Comparison of ENCODE assay signal across 22 cellular contexts in genomic region chr17:41920580-41920955, GRCh38. TPM values are rescaled to one million over a fixed set of nuclear protein-coding genes. Genes with fewer than 3 reads are reported as not detected.
DNase-seq lines count a peak whose midpoint lies in the region; ATAC-seq, FAIRE-seq and TF ChIP-seq lines count a peak whose summit lies in the region.
"Had no signal": no experiment of that assay in that cellular context is flagged by ENCODE, and none has a peak within 500 bp of the region (broad histone marks: within the 10 kb centered on the region; RNA-seq: fewer than 3 reads in every experiment).

No MANE protein-coding gene starts in this region.

- H3K27ac Mint-ChIP-seq in neural progenitor cell, result no peak overlapping the region
- H3K27ac Mint-ChIP-seq: T-cell had no signal

- no peak overlapping the region for H2BK15ac ChIP-seq in H1 (ENCODE audit: low read length)

- H3K79me1 ChIP-seq in H1 (ENCODE audit: low read depth, low read length), result peaks cover 5% of the 10 kb centered on the region; the same call in 1 of the 2 replicates

- peaks cover 35% of the 10 kb centered on the region for H3K4me1 Mint-ChIP-seq in neural progenitor cell

- H3K4me2 ChIP-seq in BLaER1 treated with 17β-estradiol and CSF1 and Interleukin-3, amounts not matched to agents 10 nM and 100 nM, result peak overlapping the region in 7 of 11 experiments; percentile 42 to 95 (median 86); a peak in 9 of 22 replicates
- H3K4me2 ChIP-seq in Karpas-422 (ENCODE audit: low read depth, low read length, poor library complexity, severe bottlenecking) (no peak overlapping the region), H1 (ENCODE audit: insufficient read depth in 1 of 2, low read depth in 2 of 2, low read length in 2 of 2) (peak overlapping the region in 1 of 2 experiments; percentile 97; a peak in 1 of 4 replicates), neural progenitor cell (peak overlapping the region; percentile 76)

- no peak for TF ChIP-seq RAD21 in H1 (IDR thresholded peaks at IDR 0.05 in 1 of 2, conservative IDR thresholded peaks at IDR 0.05 in 1 of 2; ENCODE audit: low read depth in 2 of 2, low read length in 2 of 2)

- H2BK120ac ChIP-seq in H1 (replicated peaks; ENCODE audit: low read depth, low read length), result no peak overlapping the region

- H3K56ac ChIP-seq in H1 (replicated peaks; ENCODE audit: insufficient read length, low read depth, low read length), result no peak overlapping the region

- TF ChIP-seq CTCF in H1 (IDR thresholded peaks at IDR 0.05; ENCODE audit: control extremely low read depth in 1 of 3, insufficient read depth in 1 of 3, low read depth in 1 of 3, low read length in 3 of 3) (no peak), neural progenitor cell (IDR thresholded peaks at IDR 0.05) (no peak)

- H3K79me2 ChIP-seq in Karpas-422 (ENCODE audit: low read length), result peaks cover 33% of the 10 kb centered on the region
- H3K79me2 ChIP-seq in H1 (ENCODE audit: control insufficient read depth in 1 of 2, insufficient read depth in 2 of 2, low read length in 2 of 2), result peaks cover 18 to 31% of the 10 kb centered on the region in 2 experiments
- peaks cover 32% of the 10 kb centered on the region for H3K79me2 ChIP-seq in neural progenitor cell (ENCODE audit: low read depth)

- no peak overlapping the region for H3K4me3 Mint-ChIP-seq in neural progenitor cell

- no peaks in the 10 kb centered on the region for H3K9me3 ChIP-seq in BLaER1 treated with 17β-estradiol and CSF1 and Interleukin-3, amounts not matched to agents 10 nM and 100 nM (replicated peaks in 1 of 11)
- H3K9me3 ChIP-seq in Karpas-422 (ENCODE audit: low read length) (no peaks in the 10 kb centered on the region), H1 (ENCODE audit: insufficient read depth in 2 of 2, low read depth in 1 of 2, low read length in 1 of 2) (no peaks in the 10 kb centered on the region), neural progenitor cell (ENCODE audit: low read depth) (no peaks in the 10 kb centered on the region)
- H3K9me3 ChIP-seq: MG63 had no signal

- DNase-seq in Karpas-422 (no peak), H1 (ENCODE audit: low read depth in 1 of 2, low spot score in 2 of 2) (no peak), neural progenitor cell (ENCODE audit: low spot score) (no peak), A172 (ENCODE audit: low spot score) (no peak)
- DNase-seq: ACHN; Kasumi-1; NCI-H1048; NCI-H1436 treated with DMSO at 0.1 percent for 48 hours; NCI-H2029; NCI-H748 treated with DMSO at 0.1 percent for 48 hours; NK-92 treated with Interleukin-12 subunit alpha and Interleukin-12 subunit beta, amount 100 ng/mL, for 24 hours; SHP77 treated with DMSO at 0.1 percent for 48 hours; T-cell had no signal

- no peak for TF ChIP-seq EP300 in H1 (IDR thresholded peaks at IDR 0.05; ENCODE audit: borderline replicate concordance in 1 of 2, low read depth in 2 of 2, low read length in 2 of 2)

- H3K4me1 ChIP-seq in BLaER1 treated with 17β-estradiol and CSF1 and Interleukin-3, amounts not matched to agents 10 nM and 100 nM, result peaks cover 32 to 80% (median 74%) of the 10 kb centered on the region in 10 experiments
- peaks cover 47% of the 10 kb centered on the region for H3K4me1 ChIP-seq in Karpas-422 (ENCODE audit: low read length)
- peaks cover 12 to 24% (median 19%) of the 10 kb centered on the region in 4 experiments for H3K4me1 ChIP-seq in H1 (replicated peaks in 1 of 4; ENCODE audit: control insufficient read depth in 3 of 4, insufficient read depth in 4 of 4, low read length in 3 of 4)
- H3K4me1 ChIP-seq in neural progenitor cell, result peaks cover 30% of the 10 kb centered on the region

- no peak for FAIRE-seq in H1 (lab: Jason Lieb, UNC)
- FAIRE-seq: G401.6, H54, HTR-8/SVneo had no signal

- WGBS in H1 (ENCODE audit: extremely low coverage in 1 of 2, insufficient coverage in 1 of 2, insufficient read length in 1 of 2, insufficient replicate concordance in 2 of 2, low coverage in 1 of 2, low lambda C conversion rate in 2 of 2, missing lambda C conversion rate in 1 of 2), 2 experiments, result 86% methylated on average over 5 of the region's 5 CpGs; no CpG with 5 or more reads in 1 of the 2 experiments

- H2BK5ac ChIP-seq in H1 (ENCODE audit: low read depth, low read length), result peak overlapping the region; percentile 98; the same call in 1 of the 2 replicates

- H3K27ac ChIP-seq in BLaER1 treated with 17β-estradiol and CSF1 and Interleukin-3, amounts not matched to agents 10 nM and 100 nM, result no peak overlapping the region; a peak in 1 of 22 replicates
- H3K27ac ChIP-seq in Karpas-422 (ENCODE audit: low read length) (0 out of 2 replicates have a peak overlapping the region, but pooled peaks have one; percentile 85), H1 (ENCODE audit: low read depth, low read length) (no peak overlapping the region), neural progenitor cell (no peak overlapping the region)

- no peak overlapping the region for H4K8ac ChIP-seq in H1 (ENCODE audit: extremely low read depth, insufficient read depth, low read length)

- H3K9me3 Mint-ChIP-seq in neural progenitor cell, result no peaks in the 10 kb centered on the region
- H3K9me3 Mint-ChIP-seq: IgD-negative memory B cell, T-cell had no signal

- H4K5ac ChIP-seq in H1 (ENCODE audit: insufficient read length, low read depth, low read length), result no peak overlapping the region

- H3K9me2 ChIP-seq in Karpas-422 (replicated peaks; ENCODE audit: insufficient read depth, low read length), result no peaks in the 10 kb centered on the region

- H2AK5ac ChIP-seq in H1 (ENCODE audit: low read depth, low read length), result no peak overlapping the region

- H2AFZ ChIP-seq in Karpas-422 (ENCODE audit: low read length), result no peak overlapping the region
- no peak overlapping the region for H2AFZ ChIP-seq in H1 (ENCODE audit: low read length)
- no peak overlapping the region for H2AFZ ChIP-seq in neural progenitor cell (replicated peaks)

- no peaks in the 10 kb centered on the region for H3K27me3 ChIP-seq in BLaER1 treated with 17β-estradiol and CSF1 and Interleukin-3, amounts not matched to agents 10 nM and 100 nM
- no peaks in the 10 kb centered on the region for H3K27me3 ChIP-seq in Karpas-422 (ENCODE audit: low read length)
- H3K27me3 ChIP-seq in H1 (replicated peaks in 1 of 4; ENCODE audit: control insufficient read depth in 3 of 4, extremely low read depth in 1 of 4, insufficient read depth in 3 of 4, low read length in 3 of 4), result no peaks in the 10 kb centered on the region
- H3K27me3 ChIP-seq in neural progenitor cell, result no peaks in the 10 kb centered on the region
- H3K27me3 ChIP-seq: MG63 had no signal

- ATAC-seq in HG03045 (IDR thresholded peaks at IDR 0.05; ENCODE audit: unreplicated experiment), result no peak
- ATAC-seq in GM18868 (IDR thresholded peaks at IDR 0.05; ENCODE audit: unreplicated experiment), result no peak
- ATAC-seq: SK-N-SH treated with all-trans-retinoic acid at 6 μM for 48 hours, T-cell had no signal

- peaks cover 22% of the 10 kb centered on the region for H3F3A ChIP-seq in neural progenitor cell (ENCODE audit: low read depth)

- H3K14ac ChIP-seq in H1 (ENCODE audit: insufficient read length), result no peak overlapping the region

- no peak overlapping the region for H3K4me3 ChIP-seq in BLaER1 treated with 17β-estradiol and CSF1 and Interleukin-3, amounts not matched to agents 10 nM and 100 nM
- no peak overlapping the region for H3K4me3 ChIP-seq in Karpas-422 (ENCODE audit: low read length)
- H3K4me3 ChIP-seq in H1 (ENCODE audit: extremely low read depth in 1 of 4, insufficient read depth in 2 of 4, low read depth in 3 of 4, low read length in 4 of 4), result no peak overlapping the region
- H3K4me3 ChIP-seq in neural progenitor cell, result no peak overlapping the region
- H3K4me3 ChIP-seq: MG63 had no signal

- TF ChIP-seq POLR2A in H1 (IDR thresholded peaks at IDR 0.05; ENCODE audit: control extremely low read depth in 1 of 2, low read depth in 2 of 2, low read length in 2 of 2), result no peak

- H2BK12ac ChIP-seq in H1 (ENCODE audit: low read depth, low read length), result 0 out of 2 replicates have a peak overlapping the region, but pooled peaks have one; percentile 17

- H4K20me1 ChIP-seq in BLaER1 treated with 17β-estradiol and CSF1 and Interleukin-3, amounts not matched to agents 10 nM and 100 nM, result peaks cover 11 to 30% (median 27%) of the 10 kb centered on the region in 11 experiments; a peak in 21 of 22 replicates
- H4K20me1 ChIP-seq in Karpas-422 (ENCODE audit: insufficient read depth, low read depth, low read length) (peaks cover 27% of the 10 kb centered on the region), H1 (replicated peaks in 1 of 2; ENCODE audit: control insufficient read depth in 1 of 2, insufficient read depth in 2 of 2, low read length in 2 of 2) (peaks cover 13 to 17% of the 10 kb centered on the region in 2 experiments), neural progenitor cell (ENCODE audit: low read depth) (peaks cover 27% of the 10 kb centered on the region)

- no peaks in the 10 kb centered on the region for H3K27me3 Mint-ChIP-seq in neural progenitor cell (ENCODE audit: insufficient read depth, low read depth)
- H3K27me3 Mint-ChIP-seq: IgD-negative memory B cell, T-cell had no signal

- H3K18ac ChIP-seq in H1 (ENCODE audit: extremely low read depth, low read length), result no peak overlapping the region

- H3K23ac ChIP-seq in H1 (ENCODE audit: insufficient read length), result no peak overlapping the region

- no peak overlapping the region for H4K91ac ChIP-seq in H1 (replicated peaks; ENCODE audit: insufficient read length, low read length)

- H3K4ac ChIP-seq in H1 (replicated peaks; ENCODE audit: insufficient read length, low read depth, low read length), result no peak overlapping the region

- CTCF ChIA-PET in H1 (lab: Charles Lee; ENCODE audit: partially characterized antibody), result interaction anchor here (0.6 to 16.0 kb wide), 3 partner anchors 8 to 42 kb away, joined by 3 to 205 read pairs (median 8); partner anchors contain the start of genes CNP and ODAD4

- H3K9ac ChIP-seq in BLaER1 treated with 17β-estradiol and CSF1 and Interleukin-3, amounts not matched to agents 10 nM and 100 nM, result no peak overlapping the region
- H3K9ac ChIP-seq in Karpas-422 (ENCODE audit: low read length) (no peak overlapping the region), H1 (replicated peaks in 1 of 4; ENCODE audit: extremely low read depth in 1 of 4, low read depth in 3 of 4, low read length in 3 of 4) (no peak overlapping the region), neural progenitor cell (no peak overlapping the region)

- H2BK20ac ChIP-seq in H1 (ENCODE audit: low read length), result no peak overlapping the region; the same call in 1 of the 2 replicates

- H3K36me3 ChIP-seq in BLaER1 treated with 17β-estradiol and CSF1 and Interleukin-3, amounts not matched to agents 10 nM and 100 nM, result peaks cover 0 to 14% (median 9%) of the 10 kb centered on the region in 11 experiments; a peak in 13 of 22 replicates
- H3K36me3 ChIP-seq in Karpas-422 (ENCODE audit: insufficient read depth, low read length) (peaks cover 4% of the 10 kb centered on the region; the same call in 1 of the 2 replicates), H1 (ENCODE audit: control insufficient read depth in 2 of 4, insufficient read depth in 4 of 4, low read length in 3 of 4) (no peaks in the 10 kb centered on the region), neural progenitor cell (no peaks in the 10 kb centered on the region)

- no peaks in the 10 kb centered on the region for H3K36me3 Mint-ChIP-seq in neural progenitor cell
- H3K36me3 Mint-ChIP-seq: IgD-negative memory B cell, T-cell had no signal

- POLR2A ChIA-PET in H1 (lab: Charles Lee; ENCODE audit: partially characterized antibody), result interaction anchor here (1.5 to 8.2 kb wide), 3 partner anchors 10 to 37 kb away, joined by 6 to 67 read pairs (median 64); partner anchors contain the start of gene ODAD4

- peaks cover 14% of the 10 kb centered on the region for H3K23me2 ChIP-seq in H1 (ENCODE audit: low read depth, low read length)

RNA-seq across cellular contexts. Expression of gene ACLY, which starts 1.8 kb away (rescaled TPM):
- total RNA-seq in Karpas-422 (2014; rRNA removed; shearing (Covaris generic); ENCODE audit: low replicate concordance), result 173 and 212 TPM in 2 replicates
- total RNA-seq in H1 (2021; fragmentation: NEBNext Ultra II Directional; extraction: Animal tissue kit (Norgen Biotek cat#: 25700)), result 388 and 393 TPM in 2 replicates
- polyA plus RNA-seq in H1 (2011; rRNA removed), result 167 and 238 TPM in 2 replicates
- polyA plus RNA-seq in H1 (2011; cell fraction: cytosol; rRNA removed), result 218 TPM
- polyA plus RNA-seq in H1 (2011; cell fraction: nucleus; rRNA removed), result 329 TPM
- 230 to 256 TPM (median 237 TPM) in 4 replicates for polyA plus RNA-seq in H1 (2012, experiment 1 of 2)
- polyA plus RNA-seq in H1 (2012, experiment 2 of 2), result 78.0 TPM
- 179 TPM for polyA plus RNA-seq in H1 (2013, experiment 1 of 2)
- polyA plus RNA-seq in H1 (2013, experiment 2 of 2), result 170 TPM
- polyA minus RNA-seq in H1 (2011; rRNA and poly(A)+ RNA removed), result 586 and 598 TPM in 2 replicates
- polyA minus RNA-seq in H1 (2011; cell fraction: cytosol; rRNA and poly(A)+ RNA removed), result 393 TPM
- 179 TPM for polyA minus RNA-seq in H1 (2011; cell fraction: nucleus; rRNA and poly(A)+ RNA removed)
- total RNA-seq in neural progenitor cell (ENCODE audit: low replicate concordance), result 221 and 273 TPM in 2 replicates
- total RNA-seq in A172 (2014; rRNA removed; shearing (Covaris generic)), result 212 and 231 TPM in 2 replicates

RNA-seq across cellular contexts. Expression of gene ODAD4, which starts 9.8 kb away (rescaled TPM):
- total RNA-seq in Karpas-422 (2014; rRNA removed; shearing (Covaris generic); ENCODE audit: low replicate concordance), result 0.67 and 1.0 TPM in 2 replicates
- total RNA-seq in H1 (2021; fragmentation: NEBNext Ultra II Directional; extraction: Animal tissue kit (Norgen Biotek cat#: 25700)), result 1.3 TPM in 2 replicates
- polyA plus RNA-seq in H1 (2011; rRNA removed), result 0.41 and 0.48 TPM in 2 replicates
- 1.2 TPM for polyA plus RNA-seq in H1 (2011; cell fraction: cytosol; rRNA removed)
- polyA plus RNA-seq in H1 (2011; cell fraction: nucleus; rRNA removed), result 1.1 TPM
- polyA plus RNA-seq in H1 (2012, experiment 1 of 2), result 1.3 to 1.6 TPM (median 1.5 TPM) in 4 replicates
- 0.42 TPM for polyA plus RNA-seq in H1 (2012, experiment 2 of 2)
- 1.1 TPM for polyA plus RNA-seq in H1 (2013, experiment 1 of 2)
- 0.87 TPM for polyA plus RNA-seq in H1 (2013, experiment 2 of 2)
- 1.5 and 2.0 TPM in 2 replicates for polyA minus RNA-seq in H1 (2011; rRNA and poly(A)+ RNA removed)
- polyA minus RNA-seq in H1 (2011; cell fraction: cytosol; rRNA and poly(A)+ RNA removed), result 0.95 TPM
- polyA minus RNA-seq in H1 (2011; cell fraction: nucleus; rRNA and poly(A)+ RNA removed), result 2.6 TPM
- 4.1 and 4.6 TPM in 2 replicates for total RNA-seq in neural progenitor cell (ENCODE audit: low replicate concordance)
- 1.8 and 2.2 TPM in 2 replicates for total RNA-seq in A172 (2014; rRNA removed; shearing (Covaris generic))

RNA-seq across cellular contexts. Expression of gene CNP, which starts 46.0 kb away (rescaled TPM):
- 41.3 and 79.1 TPM in 2 replicates for total RNA-seq in Karpas-422 (2014; rRNA removed; shearing (Covaris generic); ENCODE audit: low replicate concordance)
- 60.6 and 64.2 TPM in 2 replicates for total RNA-seq in H1 (2021; fragmentation: NEBNext Ultra II Directional; extraction: Animal tissue kit (Norgen Biotek cat#: 25700))
- 21.9 and 43.3 TPM in 2 replicates for polyA plus RNA-seq in H1 (2011; rRNA removed)
- 31.8 TPM for polyA plus RNA-seq in H1 (2011; cell fraction: cytosol; rRNA removed)
- 43.7 TPM for polyA plus RNA-seq in H1 (2011; cell fraction: nucleus; rRNA removed)
- 33.1 to 53.1 TPM (median 45.5 TPM) in 4 replicates for polyA plus RNA-seq in H1 (2012, experiment 1 of 2)
- polyA plus RNA-seq in H1 (2012, experiment 2 of 2), result 41.2 TPM
- 29.7 TPM for polyA plus RNA-seq in H1 (2013, experiment 1 of 2)
- 28.7 TPM for polyA plus RNA-seq in H1 (2013, experiment 2 of 2)
- 77.8 and 84.7 TPM in 2 replicates for polyA minus RNA-seq in H1 (2011; rRNA and poly(A)+ RNA removed)
- polyA minus RNA-seq in H1 (2011; cell fraction: cytosol; rRNA and poly(A)+ RNA removed), result 41.2 TPM
- polyA minus RNA-seq in H1 (2011; cell fraction: nucleus; rRNA and poly(A)+ RNA removed), result 33.4 TPM
- 38.6 and 70.3 TPM in 2 replicates for total RNA-seq in neural progenitor cell (ENCODE audit: low replicate concordance)
- 110 and 127 TPM in 2 replicates for total RNA-seq in A172 (2014; rRNA removed; shearing (Covaris generic))

RNA-seq across cellular contexts. Expression of gene KLHL11, which starts 55.3 kb away (rescaled TPM):
- 14.3 and 19.0 TPM in 2 replicates for total RNA-seq in Karpas-422 (2014; rRNA removed; shearing (Covaris generic); ENCODE audit: low replicate concordance)
- 12.8 and 13.7 TPM in 2 replicates for total RNA-seq in H1 (2021; fragmentation: NEBNext Ultra II Directional; extraction: Animal tissue kit (Norgen Biotek cat#: 25700))
- polyA plus RNA-seq in H1 (2011; rRNA removed), result 3.4 and 4.2 TPM in 2 replicates
- 5.6 TPM for polyA plus RNA-seq in H1 (2011; cell fraction: cytosol; rRNA removed)
- 3.2 TPM for polyA plus RNA-seq in H1 (2011; cell fraction: nucleus; rRNA removed)
- polyA plus RNA-seq in H1 (2012, experiment 1 of 2), result 2.6 to 3.0 TPM (median 2.9 TPM) in 4 replicates
- polyA plus RNA-seq in H1 (2012, experiment 2 of 2), result 0.22 TPM
- polyA plus RNA-seq in H1 (2013, experiment 1 of 2), result 4.0 TPM
- 3.7 TPM for polyA plus RNA-seq in H1 (2013, experiment 2 of 2)
- polyA minus RNA-seq in H1 (2011; rRNA and poly(A)+ RNA removed), result 32.4 and 39.9 TPM in 2 replicates
- polyA minus RNA-seq in H1 (2011; cell fraction: cytosol; rRNA and poly(A)+ RNA removed), result 16.1 TPM
- 13.4 TPM for polyA minus RNA-seq in H1 (2011; cell fraction: nucleus; rRNA and poly(A)+ RNA removed)
- 28.5 and 33.3 TPM in 2 replicates for total RNA-seq in neural progenitor cell (ENCODE audit: low replicate concordance)
- 31.5 and 34.8 TPM in 2 replicates for total RNA-seq in A172 (2014; rRNA removed; shearing (Covaris generic))
